In genomic region chr10:43408710-43409384, GRCh38 we compare ENCODE assay signal across 1 cellular context.
A peak's percentile ranks its signal among the peaks of the same experiment; 100 is the strongest.
TF ChIP-seq lines count a peak whose summit lies in the region.

TSS of gene HNRNPF (minus strand) at chr10:43409186. CDS start at chr10:43387884, 21,302 bp downstream.

TF ChIP-seq in H1, 55 proteins besides CTCF, POLR2A, EP300 and RAD21:
- TF ChIP-seq TEAD4 (IDR thresholded peaks at IDR 0.05; ENCODE audit: low read depth, low read length) (no peak), TAF7 (optimal IDR thresholded peaks at IDR 0.05; ENCODE audit: borderline replicate concordance, low read depth, low read length) (peak; percentile 87), RXRA (IDR thresholded peaks at IDR 0.05; ENCODE audit: insufficient read depth, low read depth, low read length) (no peak), SIN3A (conservative IDR thresholded peaks at IDR 0.05 in 1 of 2, IDR thresholded peaks at IDR 0.05 in 1 of 2; ENCODE audit: low read depth in 1 of 2, low read length in 2 of 2) (peak; percentile 39 to 97; a peak in 2 of 4 replicates), SP4 (IDR thresholded peaks at IDR 0.05; ENCODE audit: low read length) (peak; percentile 69; the same call in 1 of the 2 replicates), YY1 (IDR thresholded peaks at IDR 0.05; ENCODE audit: low read depth, low read length) (no peak), MAX (IDR thresholded peaks at IDR 0.05) (peak; percentile 98), MAFK (IDR thresholded peaks at IDR 0.05; ENCODE audit: low read depth, low read length) (no peak), PHF8 (conservative IDR thresholded peaks at IDR 0.05; ENCODE audit: low read depth, low read length) (peak; percentile 91), CREB1 (IDR thresholded peaks at IDR 0.05) (peak; percentile 94), TAF1 (IDR thresholded peaks at IDR 0.05; ENCODE audit: low read depth, low read length) (peak; percentile 75), BCL11A (IDR thresholded peaks at IDR 0.05; ENCODE audit: low read depth in 2 of 2, low read length in 2 of 2) (no peak), RBBP5 (IDR thresholded peaks at IDR 0.05; ENCODE audit: borderline replicate concordance, low read depth, low read length) (no peak), E2F6 (IDR thresholded peaks at IDR 0.05) (peak; percentile 96), CHD2 (IDR thresholded peaks at IDR 0.05; ENCODE audit: low read length) (0 out of 2 replicates have a peak, but pooled peaks have one; percentile 4), TBP (IDR thresholded peaks at IDR 0.05; ENCODE audit: low read depth, low read length) (peak; percentile 58; the same call in 1 of the 2 replicates), EZH2 (IDR thresholded peaks at IDR 0.05; ENCODE audit: low read depth, low read length, severe bottlenecking) (no peak), GABPA (IDR thresholded peaks at IDR 0.05; ENCODE audit: borderline replicate concordance, insufficient read depth, low read length) (peak; percentile 52; the same call in 1 of the 2 replicates), JUND (IDR thresholded peaks at IDR 0.05; ENCODE audit: low read length) (no peak), BRCA1 (IDR thresholded peaks at IDR 0.05; ENCODE audit: low read depth, low read length) (no peak), RFX5 (IDR thresholded peaks at IDR 0.05; ENCODE audit: borderline replicate concordance, low read depth, low read length) (no peak), POLR2AphosphoS5 (IDR thresholded peaks at IDR 0.05; ENCODE audit: low read depth, low read length) (peak; percentile 76), ASH2L (IDR thresholded peaks at IDR 0.05; ENCODE audit: low read length) (peak; percentile 36), CEBPB (IDR thresholded peaks at IDR 0.05; ENCODE audit: low read depth, low read length) (no peak), FOSL1 (IDR thresholded peaks at IDR 0.05; ENCODE audit: insufficient read depth, low read depth, low read length) (peak; percentile 73), RNF2 (IDR thresholded peaks at IDR 0.05; ENCODE audit: borderline replicate concordance, low read depth, low read length, missing control alignments, poor library complexity, severe bottlenecking) (no peak), EGR1 (IDR thresholded peaks at IDR 0.05; ENCODE audit: borderline replicate concordance, low read depth, low read length) (peak; percentile 42; the same call in 1 of the 2 replicates), CTBP2 (IDR thresholded peaks at IDR 0.05; ENCODE audit: borderline replicate concordance, insufficient read depth, insufficient read length, low read length) (no peak)
